Comparison of ENCODE assay signal across 10 cellular contexts in the genomic region with DNA sequence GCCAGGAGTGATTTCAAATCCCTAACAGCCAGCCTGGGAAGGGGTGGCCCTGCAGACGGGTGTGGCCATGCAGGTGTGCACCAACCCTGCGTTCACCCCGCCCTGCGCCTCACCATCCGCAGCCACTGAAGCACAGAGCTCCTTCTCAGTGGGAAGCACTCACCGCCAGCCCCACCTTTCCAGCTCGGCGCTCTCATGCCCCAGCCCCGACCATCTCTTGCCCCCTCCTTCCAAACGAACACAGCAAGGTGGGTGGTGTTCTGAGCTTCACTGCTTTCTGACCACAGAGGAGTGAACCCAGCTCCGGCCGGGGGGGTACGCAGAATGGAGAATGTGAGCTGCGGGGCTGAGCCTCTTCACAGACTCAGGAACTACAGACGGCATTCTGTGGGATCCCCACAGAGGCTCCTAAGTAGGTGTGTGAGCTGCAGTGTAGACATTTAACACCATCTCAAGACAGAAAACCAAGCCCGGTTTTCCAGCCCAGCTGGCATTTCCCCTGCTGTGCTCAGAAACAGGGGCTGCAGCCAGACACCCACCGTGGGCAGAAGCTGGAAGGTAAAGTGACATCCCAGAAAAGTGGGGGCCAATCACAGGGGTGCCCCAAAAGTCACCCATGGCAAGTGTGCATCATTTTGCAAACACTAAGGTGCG.
DNase-seq lines count a peak whose midpoint lies in the region; TF ChIP-seq lines count a peak whose summit lies in the region.
"Had no signal": no experiment of that assay in that cellular context is flagged by ENCODE, and none has a peak within 500 bp of the region (broad histone marks: within the 10 kb centered on the region; RNA-seq: fewer than 3 reads in every experiment).

No MANE protein-coding gene starts in this region.

- no peak overlapping the region for H3K4me3 Mint-ChIP-seq in activated naive CD4-positive, alpha-beta T cell treated with anti-CD3 and anti-CD28 coated beads, Interleukin-2, amount 10 ng/mL, durations not matched to agents 7 days and 5 days
- H3K4me3 Mint-ChIP-seq: central memory CD8-positive, alpha-beta T cell had no signal

- peak overlapping the region; percentile 45 for H3K27ac Mint-ChIP-seq in activated naive CD4-positive, alpha-beta T cell treated with anti-CD3 and anti-CD28 coated beads, Interleukin-2, amount 10 ng/mL, durations not matched to agents 7 days and 5 days

- peak overlapping the region; percentile 50 for H3K4me2 ChIP-seq in skeletal muscle satellite cell (ENCODE audit: low read length)

- H3K4me1 ChIP-seq in skeletal muscle satellite cell (ENCODE audit: control insufficient read depth, insufficient read depth, low read length) = no peaks in the 10 kb centered on the region

- no peaks in the 10 kb centered on the region for H3K36me3 Mint-ChIP-seq in activated naive CD4-positive, alpha-beta T cell treated with anti-CD3 and anti-CD28 coated beads, Interleukin-2, amount 10 ng/mL, durations not matched to agents 7 days and 5 days

- no peaks in the 10 kb centered on the region for H3K9me3 Mint-ChIP-seq in activated naive CD4-positive, alpha-beta T cell treated with anti-CD3 and anti-CD28 coated beads, Interleukin-2, amount 10 ng/mL, durations not matched to agents 7 days and 5 days
- H3K9me3 Mint-ChIP-seq: central memory CD8-positive, alpha-beta T cell had no signal

- H3K4me3 ChIP-seq in epithelial cell of esophagus (ENCODE audit: low read length) (no peak overlapping the region), skeletal muscle satellite cell (ENCODE audit: low read length) (no peak overlapping the region)

- H3K9ac ChIP-seq in skeletal muscle satellite cell (ENCODE audit: low read depth, low read length) = no peak overlapping the region

- no peak for DNase-seq in activated naive CD4-positive, alpha-beta T cell treated with anti-CD3 and anti-CD28 coated beads, Interleukin-2, amount 10 ng/mL, durations not matched to agents 7 days and 5 days
- no peak for DNase-seq in activated naive CD4-positive, alpha-beta T cell treated with anti-CD3 and anti-CD28 coated beads, Interleukin-2, amount 50 U/mL, for 16 hours
- peak; percentile 86 for DNase-seq in NCI-H345 (lab: John Stamatoyannopoulos, UW)
- DNase-seq in epithelial cell of esophagus (ENCODE audit: low read depth) = peak; percentile 25
- DNase-seq in CD1c-positive myeloid dendritic cell (ENCODE audit: extremely low spot score) = no peak
- no peak for DNase-seq in iPS-NIHi7 (ENCODE audit: extremely low spot score)
- DNase-seq in hepatic stellate cell (ENCODE audit: low spot score) = no peak
- DNase-seq: stimulated activated CD4-positive, alpha-beta T cell treated with anti-CD3 and anti-CD28 coated beads, Interleukin-12 subunit alpha, Interleukin-12 subunit beta, amount 100 ng/mL, for 4 hours had no signal

- peaks cover 13% of the 10 kb centered on the region for H3K4me1 Mint-ChIP-seq in activated naive CD4-positive, alpha-beta T cell treated with anti-CD3 and anti-CD28 coated beads, Interleukin-2, amount 10 ng/mL, durations not matched to agents 7 days and 5 days

- CTCF ChIA-PET in activated naive CD4-positive, alpha-beta T cell treated with anti-CD3 and anti-CD28 coated beads, Interleukin-2, amount 10 ng/mL, durations not matched to agents 7 days and 5 days (lab: Charles Lee) = no interaction called here

- TF ChIP-seq CTCF in epithelial cell of esophagus (IDR thresholded peaks at IDR 0.05; ENCODE audit: insufficient read depth, low read depth, low read length, missing control alignments) = no peak

- no peaks in the 10 kb centered on the region for H3K9me3 ChIP-seq in skeletal muscle satellite cell (replicated peaks; ENCODE audit: low read length)

- peaks cover 53% of the 10 kb centered on the region for H3K27me3 Mint-ChIP-seq in activated naive CD4-positive, alpha-beta T cell treated with anti-CD3 and anti-CD28 coated beads, Interleukin-2, amount 10 ng/mL, durations not matched to agents 7 days and 5 days

- H3K27me3 ChIP-seq in skeletal muscle satellite cell (ENCODE audit: control insufficient read depth, insufficient read depth, low read length) = peaks cover 26% of the 10 kb centered on the region

- H3K36me3 ChIP-seq in skeletal muscle satellite cell (ENCODE audit: insufficient read depth, low read length) = no peaks in the 10 kb centered on the region

Comparison
In these comparisons a context has a peak if more than half of its experiments do, and no peak if none do; other contexts are left out.
1. DNase-seq: peak in NCI-H345 (single experiment) and epithelial cell of esophagus (single experiment); none in activated naive CD4-positive, alpha-beta T cell treated with anti-CD3 and anti-CD28 coated beads, Interleukin-2, amount 10 ng/mL, durations not matched to agents 7 days and 5 days (single experiment), activated naive CD4-positive, alpha-beta T cell treated with anti-CD3 and anti-CD28 coated beads, Interleukin-2, amount 50 U/mL, for 16 hours (single experiment), CD1c-positive myeloid dendritic cell (single experiment), iPS-NIHi7 (single experiment) and hepatic stellate cell (single experiment).